ENCODE assay signal across 8 cellular contexts in genomic region chr1:2382621-2383361, GRCh38. TPM values are rescaled to one million over a fixed set of nuclear protein-coding genes. Genes with fewer than 3 reads are reported as not detected.
A peak's percentile ranks its signal among the peaks of the same experiment; 100 is the strongest.
DNase-seq lines count a peak whose midpoint lies in the region; ATAC-seq, FAIRE-seq and TF ChIP-seq lines count a peak whose summit lies in the region.

No MANE protein-coding gene starts in this region.

- no peak overlapping the region for H2BK12ac ChIP-seq in H1 (ENCODE audit: low read depth, low read length)

- H4K91ac ChIP-seq in H1 (replicated peaks; ENCODE audit: insufficient read length, low read length): no peak overlapping the region

- H3K27me3 ChIP-seq in H1 (replicated peaks in 1 of 4; ENCODE audit: control insufficient read depth in 3 of 4, extremely low read depth in 1 of 4, insufficient read depth in 3 of 4, low read length in 3 of 4) (no peaks in the 10 kb centered on the region), gastrocnemius medialis (no peaks in the 10 kb centered on the region)

- H3K79me2 ChIP-seq in H1 (ENCODE audit: control insufficient read depth in 1 of 2, insufficient read depth in 2 of 2, low read length in 2 of 2): no peaks in the 10 kb centered on the region

- H3K4me3 Mint-ChIP-seq in activated CD4-positive, alpha-beta T cell treated with anti-CD3 and anti-CD28 coated beads for 36 hours: no peak overlapping the region
- no peak overlapping the region for H3K4me3 Mint-ChIP-seq in nephron progenitor cell

- peak; percentile 60 for DNase-seq in activated CD4-positive, alpha-beta T cell treated with anti-CD3 and anti-CD28 coated beads for 36 hours
- DNase-seq in activated CD4-positive, alpha-beta T cell treated with anti-CD3 and anti-CD28 coated beads for 4 hours: no peak
- DNase-seq in RKO (ENCODE audit: low spot score) (peak; percentile 23), H1 (ENCODE audit: low read depth in 1 of 2, low spot score in 2 of 2) (peak in 1 of 2 experiments; percentile 88), nephron progenitor cell (peak; percentile 72), GM19240 (ENCODE audit: insufficient read length, low spot score) (no peak), gastrocnemius medialis (no peak)

- TF ChIP-seq CTCF in H1 (IDR thresholded peaks at IDR 0.05; ENCODE audit: control extremely low read depth in 1 of 3, insufficient read depth in 1 of 3, low read depth in 1 of 3, low read length in 3 of 3) (peak in 2 of 3 experiments; percentile 70 to 84; a peak in 3 of 4 replicates), nephron progenitor cell (IDR thresholded peaks at IDR 0.05) (peak; percentile 58), gastrocnemius medialis (IDR thresholded peaks at IDR 0.05 in 4 of 5, conservative IDR thresholded peaks at IDR 0.05 in 1 of 5) (peak in 2 of 5 experiments; percentile 26 to 39)

- in situ Hi-C loops in gastrocnemius medialis (cut with MboI; ENCODE audit: low sequenced_read_pairs in 4 of 4): loop anchor here in 1 of 4 donors (10.0 kb wide), 1 partner anchor 188 kb away; the partner anchor contains the start of gene FAAP20

- H3K27ac ChIP-seq in H1 (ENCODE audit: low read depth, low read length) (no peak overlapping the region), gastrocnemius medialis (no peak overlapping the region)

- H3K27ac Mint-ChIP-seq in activated CD4-positive, alpha-beta T cell treated with anti-CD3 and anti-CD28 coated beads for 36 hours: no peak overlapping the region
- H3K27ac Mint-ChIP-seq in nephron progenitor cell: no peak overlapping the region

- no peak overlapping the region for H4K8ac ChIP-seq in H1 (ENCODE audit: extremely low read depth, insufficient read depth, low read length)

- no peak for ATAC-seq in activated CD4-positive, alpha-beta T cell treated with anti-CD3 and anti-CD28 coated beads for 36 hours
- no peak for ATAC-seq in GM19023 (IDR thresholded peaks at IDR 0.05; ENCODE audit: unreplicated experiment)
- no peak for ATAC-seq in gastrocnemius medialis

- no peak overlapping the region for H3K18ac ChIP-seq in H1 (ENCODE audit: extremely low read depth, low read length)

- no peaks in the 10 kb centered on the region for H3K9me3 ChIP-seq in H1 (ENCODE audit: insufficient read depth in 2 of 2, low read depth in 1 of 2, low read length in 1 of 2)
- no peaks in the 10 kb centered on the region for H3K9me3 ChIP-seq in gastrocnemius medialis

- no peaks in the 10 kb centered on the region for H3K4me1 Mint-ChIP-seq in activated CD4-positive, alpha-beta T cell treated with anti-CD3 and anti-CD28 coated beads for 36 hours
- H3K4me1 Mint-ChIP-seq in nephron progenitor cell: peaks cover 13% of the 10 kb centered on the region

- H2AK5ac ChIP-seq in H1 (ENCODE audit: low read depth, low read length): no peak overlapping the region

- H2BK15ac ChIP-seq in H1 (ENCODE audit: low read length): no peak overlapping the region

- TF ChIP-seq POLR2A in H1 (IDR thresholded peaks at IDR 0.05; ENCODE audit: control extremely low read depth in 1 of 2, low read depth in 2 of 2, low read length in 2 of 2) (no peak), gastrocnemius medialis (IDR thresholded peaks at IDR 0.05) (no peak)

- no peaks in the 10 kb centered on the region for H3K9me3 Mint-ChIP-seq in activated CD4-positive, alpha-beta T cell treated with anti-CD3 and anti-CD28 coated beads for 36 hours (ENCODE audit: low read depth)
- no peaks in the 10 kb centered on the region for H3K9me3 Mint-ChIP-seq in nephron progenitor cell

- no peak overlapping the region for H2BK120ac ChIP-seq in H1 (replicated peaks; ENCODE audit: low read depth, low read length)

- no peak overlapping the region for H2AFZ ChIP-seq in H1 (ENCODE audit: low read length)

- H2BK5ac ChIP-seq in H1 (ENCODE audit: low read depth, low read length): no peak overlapping the region

- H3K36me3 ChIP-seq in H1 (ENCODE audit: control insufficient read depth in 2 of 4, insufficient read depth in 4 of 4, low read length in 3 of 4) (no peaks in the 10 kb centered on the region; a peak in 1 of 8 replicates), gastrocnemius medialis (no peaks in the 10 kb centered on the region)

- H2BK20ac ChIP-seq in H1 (ENCODE audit: low read length): no peak overlapping the region

- no peak overlapping the region for H3K23ac ChIP-seq in H1 (ENCODE audit: insufficient read length)

- H3K4me2 ChIP-seq in H1 (ENCODE audit: insufficient read depth in 1 of 2, low read depth in 2 of 2, low read length in 2 of 2): no peak overlapping the region

- no peaks in the 10 kb centered on the region for H3K27me3 Mint-ChIP-seq in activated CD4-positive, alpha-beta T cell treated with anti-CD3 and anti-CD28 coated beads for 36 hours
- no peaks in the 10 kb centered on the region for H3K27me3 Mint-ChIP-seq in nephron progenitor cell (ENCODE audit: low read depth, poor library complexity)

- H3K36me3 Mint-ChIP-seq in activated CD4-positive, alpha-beta T cell treated with anti-CD3 and anti-CD28 coated beads for 36 hours (ENCODE audit: low read depth): no peaks in the 10 kb centered on the region
- no peaks in the 10 kb centered on the region for H3K36me3 Mint-ChIP-seq in nephron progenitor cell (ENCODE audit: low read depth)

- H3K4me3 ChIP-seq in H1 (ENCODE audit: extremely low read depth in 1 of 4, insufficient read depth in 2 of 4, low read depth in 3 of 4, low read length in 4 of 4) (no peak overlapping the region), gastrocnemius medialis (no peak overlapping the region)

- H3K4me1 ChIP-seq in H1 (replicated peaks in 1 of 4; ENCODE audit: control insufficient read depth in 3 of 4, insufficient read depth in 4 of 4, low read length in 3 of 4) (peaks cover 0 to 2% (median under 1%) of the 10 kb centered on the region in 4 experiments; a peak in 3 of 7 replicates), gastrocnemius medialis (peaks cover 0 to 5% of the 10 kb centered on the region in 2 donors)

- intact Hi-C loops in activated CD4-positive, alpha-beta T cell treated with anti-CD3 and anti-CD28 coated beads for 36 hours (cut with DNase I, micrococcal nuclease): loop anchor here (5.0 kb wide), 2 partner anchors 150 to 290 kb away; no protein-coding TSS in a partner anchor
- intact Hi-C loops in gastrocnemius medialis (cut with DNase I; ENCODE audit: low total_unique reads): loop anchor here (5.0 kb wide), 2 partner anchors 65 to 250 kb away; no protein-coding TSS in a partner anchor

- H4K5ac ChIP-seq in H1 (ENCODE audit: insufficient read length, low read depth, low read length): no peak overlapping the region

- peak; percentile 47 to 56 for TF ChIP-seq RAD21 in H1 (IDR thresholded peaks at IDR 0.05 in 1 of 2, conservative IDR thresholded peaks at IDR 0.05 in 1 of 2; ENCODE audit: low read depth in 2 of 2, low read length in 2 of 2)

- CTCF ChIA-PET in activated CD4-positive, alpha-beta T cell treated with anti-CD3 and anti-CD28 coated beads for 36 hours (lab: Charles Lee): interaction anchor here (0.6 to 5.0 kb wide), 14 partner anchors 8 to 338 kb away, joined by 3 to 78 read pairs (median 6); partner anchors contain the start of genes FAAP20, MORN1, RER1 and SKI
- CTCF ChIA-PET in H1 (lab: Charles Lee; ENCODE audit: partially characterized antibody): interaction anchor here (0.7 to 5.5 kb wide), 42 partner anchors 7 to 1070 kb away, joined by 3 to 154 read pairs (median 6); partner anchors contain the start of genes FAAP20, MORN1 and RER1

- no peak overlapping the region for H3K9ac ChIP-seq in H1 (replicated peaks in 1 of 4; ENCODE audit: extremely low read depth in 1 of 4, low read depth in 3 of 4, low read length in 3 of 4)

- H3K23me2 ChIP-seq in H1 (ENCODE audit: low read depth, low read length): no peaks in the 10 kb centered on the region

- H3K14ac ChIP-seq in H1 (ENCODE audit: insufficient read length): no peak overlapping the region

- FAIRE-seq in H1 (lab: Jason Lieb, UNC): no peak

- TF ChIP-seq EP300 in H1 (IDR thresholded peaks at IDR 0.05; ENCODE audit: borderline replicate concordance in 1 of 2, low read depth in 2 of 2, low read length in 2 of 2): no peak

- H3K4ac ChIP-seq in H1 (replicated peaks; ENCODE audit: insufficient read length, low read depth, low read length): no peak overlapping the region

- 66% methylated on average over 12 of the region's 13 CpGs; no CpG with 5 or more reads in 1 of the 2 experiments for WGBS in H1 (ENCODE audit: extremely low coverage in 1 of 2, insufficient coverage in 1 of 2, insufficient read length in 1 of 2, insufficient replicate concordance in 2 of 2, low coverage in 1 of 2, low lambda C conversion rate in 2 of 2, missing lambda C conversion rate in 1 of 2), 2 experiments

- H4K20me1 ChIP-seq in H1 (replicated peaks in 1 of 2; ENCODE audit: control insufficient read depth in 1 of 2, insufficient read depth in 2 of 2, low read length in 2 of 2): peaks cover 0 to 1% of the 10 kb centered on the region in 2 experiments

- POLR2A ChIA-PET in activated CD4-positive, alpha-beta T cell treated with anti-CD3 and anti-CD28 coated beads for 36 hours (lab: Charles Lee): interaction anchor here (0.8 kb wide), 1 partner anchor 705 kb away, joined by 4 read pairs; no protein-coding TSS in a partner anchor
- POLR2A ChIA-PET in H1 (lab: Charles Lee; ENCODE audit: partially characterized antibody): interaction anchor here (1.0 to 2.9 kb wide), 6 partner anchors 9 to 188 kb away, joined by 3 to 13 read pairs (median 7); partner anchors contain the start of genes FAAP20, MORN1 and RER1

- H3K56ac ChIP-seq in H1 (replicated peaks; ENCODE audit: insufficient read length, low read depth, low read length): no peak overlapping the region

- no peaks in the 10 kb centered on the region for H3K79me1 ChIP-seq in H1 (ENCODE audit: low read depth, low read length)

RNA-seq across cellular contexts. Expression of gene MORN1, which starts 8.6 kb away (rescaled TPM):
- 1 to 10 TPM; 5.1 to 6.1 TPM for total RNA-seq in activated CD4-positive, alpha-beta T cell treated with anti-CD3 and anti-CD28 coated beads for 36 hours
- total RNA-seq in H1 (2021; fragmentation: NEBNext Ultra II Directional; extraction: Animal tissue kit (Norgen Biotek cat#: 25700)): 9.1 and 10.5 TPM in 2 replicates
- 5.0 and 7.6 TPM in 2 replicates for polyA plus RNA-seq in H1 (2011; rRNA removed)
- polyA plus RNA-seq in H1 (2011; cell fraction: cytosol; rRNA removed): 6.9 TPM
- polyA plus RNA-seq in H1 (2011; cell fraction: nucleus; rRNA removed): 15.8 TPM
- polyA plus RNA-seq in H1 (2012, experiment 1 of 2): 4.3 to 8.9 TPM (median 7.8 TPM) in 4 replicates
- polyA plus RNA-seq in H1 (2012, experiment 2 of 2): 2.9 TPM
- 3.5 TPM for polyA plus RNA-seq in H1 (2013, experiment 1 of 2)
- polyA plus RNA-seq in H1 (2013, experiment 2 of 2): 3.7 TPM
- 9.2 and 11.9 TPM in 2 replicates for polyA minus RNA-seq in H1 (2011; rRNA and poly(A)+ RNA removed)
- polyA minus RNA-seq in H1 (2011; cell fraction: cytosol; rRNA and poly(A)+ RNA removed): 7.9 TPM
- polyA minus RNA-seq in H1 (2011; cell fraction: nucleus; rRNA and poly(A)+ RNA removed): 14.4 TPM
- total RNA-seq in gastrocnemius medialis: 1 to 10 TPM; 1.9 to 4.7 (median 3.5) TPM

RNA-seq across cellular contexts. Expression of gene RER1, which starts 8.8 kb away (rescaled TPM):
- 100 to 1,000 TPM; 146 to 152 TPM for total RNA-seq in activated CD4-positive, alpha-beta T cell treated with anti-CD3 and anti-CD28 coated beads for 36 hours
- 92.0 and 102 TPM in 2 replicates for total RNA-seq in H1 (2021; fragmentation: NEBNext Ultra II Directional; extraction: Animal tissue kit (Norgen Biotek cat#: 25700))
- polyA plus RNA-seq in H1 (2011; rRNA removed): 120 and 134 TPM in 2 replicates
- 93.7 TPM for polyA plus RNA-seq in H1 (2011; cell fraction: cytosol; rRNA removed)
- polyA plus RNA-seq in H1 (2011; cell fraction: nucleus; rRNA removed): 63.8 TPM
- polyA plus RNA-seq in H1 (2012, experiment 1 of 2): 70.3 to 94.7 TPM (median 80.1 TPM) in 4 replicates
- 37.7 TPM for polyA plus RNA-seq in H1 (2012, experiment 2 of 2)
- 96.9 TPM for polyA plus RNA-seq in H1 (2013, experiment 1 of 2)
- polyA plus RNA-seq in H1 (2013, experiment 2 of 2): 106 TPM
- polyA minus RNA-seq in H1 (2011; rRNA and poly(A)+ RNA removed): 133 and 151 TPM in 2 replicates
- polyA minus RNA-seq in H1 (2011; cell fraction: cytosol; rRNA and poly(A)+ RNA removed): 34.6 TPM
- 20.3 TPM for polyA minus RNA-seq in H1 (2011; cell fraction: nucleus; rRNA and poly(A)+ RNA removed)
- 10 to 100 TPM; 51.1 to 60.5 (median 55.4) TPM for total RNA-seq in gastrocnemius medialis

RNA-seq across cellular contexts. Expression of gene PEX10, which starts 29.6 kb away (rescaled TPM):
- 10 to 100 TPM; 15.1 to 17.7 TPM for total RNA-seq in activated CD4-positive, alpha-beta T cell treated with anti-CD3 and anti-CD28 coated beads for 36 hours
- 24.3 and 24.7 TPM in 2 replicates for total RNA-seq in H1 (2021; fragmentation: NEBNext Ultra II Directional; extraction: Animal tissue kit (Norgen Biotek cat#: 25700))
- 26.9 and 37.3 TPM in 2 replicates for polyA plus RNA-seq in H1 (2011; rRNA removed)
- 29.9 TPM for polyA plus RNA-seq in H1 (2011; cell fraction: cytosol; rRNA removed)
- polyA plus RNA-seq in H1 (2011; cell fraction: nucleus; rRNA removed): 42.6 TPM
- 16.5 to 25.6 TPM (median 24.1 TPM) in 4 replicates for polyA plus RNA-seq in H1 (2012, experiment 1 of 2)
- 26.0 TPM for polyA plus RNA-seq in H1 (2012, experiment 2 of 2)
- 13.3 TPM for polyA plus RNA-seq in H1 (2013, experiment 1 of 2)
- 13.7 TPM for polyA plus RNA-seq in H1 (2013, experiment 2 of 2)
- 10.7 and 13.6 TPM in 2 replicates for polyA minus RNA-seq in H1 (2011; rRNA and poly(A)+ RNA removed)
- polyA minus RNA-seq in H1 (2011; cell fraction: cytosol; rRNA and poly(A)+ RNA removed): 19.8 TPM
- polyA minus RNA-seq in H1 (2011; cell fraction: nucleus; rRNA and poly(A)+ RNA removed): 22.3 TPM
- total RNA-seq in gastrocnemius medialis: 10 to 100 TPM; 19.2 to 25.7 (median 22.6) TPM

Comparison
In these comparisons a context has a peak if more than half of its experiments do, and no peak if none do; other contexts are left out.
1. DNase-seq: peak in activated CD4-positive, alpha-beta T cell treated with anti-CD3 and anti-CD28 coated beads for 36 hours (single experiment), RKO (single experiment) and nephron progenitor cell (single experiment); none in activated CD4-positive, alpha-beta T cell treated with anti-CD3 and anti-CD28 coated beads for 4 hours (0 of 2), GM19240 (single experiment) and gastrocnemius medialis (0 of 2).